In the genomic region with DNA sequence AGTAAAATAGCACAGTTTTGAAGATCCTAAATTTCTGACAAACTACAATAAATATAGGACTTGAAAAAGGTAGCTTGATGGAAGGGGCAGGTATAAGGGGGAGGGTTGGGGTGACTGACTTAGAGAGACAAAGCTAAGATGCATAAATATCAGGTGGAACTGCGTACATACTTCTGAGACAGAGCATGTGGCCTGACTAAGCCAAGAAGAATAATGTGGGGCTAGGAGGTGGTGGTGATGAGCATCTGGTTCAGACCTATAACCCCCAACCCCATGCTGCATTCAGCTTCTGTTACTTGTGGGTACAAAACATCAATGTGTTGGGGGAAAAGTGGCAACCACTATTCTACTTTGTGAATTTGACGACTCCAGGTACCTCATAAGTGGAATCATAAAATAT, we compare ENCODE assay signal across 19 cellular contexts. TPM values are rescaled to one million over a fixed set of nuclear protein-coding genes. Genes with fewer than 3 reads are reported as not detected.
DNase-seq lines count a peak whose midpoint lies in the region; ATAC-seq and TF ChIP-seq lines count a peak whose summit lies in the region.
"Had no signal": no experiment of that assay in that cellular context is flagged by ENCODE, and none has a peak within 500 bp of the region (broad histone marks: within the 10 kb centered on the region; RNA-seq: fewer than 3 reads in every experiment).

No MANE protein-coding gene starts in this region.

- no peaks in the 10 kb centered on the region for H3K9me3 ChIP-seq in HEK293 (ENCODE audit: control insufficient read depth, insufficient read depth, low read depth, low read length)
- H3K9me3 ChIP-seq in trophoblast cell (ENCODE audit: insufficient read depth, low read depth, low read length) = no peaks in the 10 kb centered on the region
- H3K9me3 ChIP-seq: SK-N-SH had no signal

- peak overlapping the region; percentile 75 for H3K4ac ChIP-seq in trophoblast cell (ENCODE audit: low read depth, low read length)

- no peak overlapping the region for H4K91ac ChIP-seq in trophoblast cell (ENCODE audit: low read depth, low read length)

- no peak overlapping the region for H3K14ac ChIP-seq in trophoblast cell (ENCODE audit: low read length)

- H3K4me1 Mint-ChIP-seq in activated naive CD8-positive, alpha-beta T cell (ENCODE audit: low read depth) = peaks cover 64% of the 10 kb centered on the region
- H3K4me1 Mint-ChIP-seq in activated naive CD8-positive, alpha-beta T cell treated with anti-CD3 and anti-CD28 coated beads for 36 hours = peaks cover 40% of the 10 kb centered on the region
- peaks cover 45% of the 10 kb centered on the region for H3K4me1 Mint-ChIP-seq in central memory CD8-positive, alpha-beta T cell
- H3K4me1 Mint-ChIP-seq in activated CD8-positive, alpha-beta memory T cell treated with anti-CD3 and anti-CD28 coated beads, Interleukin-2, amount 10 ng/mL, durations not matched to agents 7 days and 5 days = peaks cover 30% of the 10 kb centered on the region

- WGBS in trophoblast cell (ENCODE audit: extremely low coverage, insufficient coverage, insufficient read length) = no CpG with 5 or more reads among the region's 2 CpGs

- no peak overlapping the region for H3K4me3 ChIP-seq in HEK293 (ENCODE audit: low read depth, low read length)
- H3K4me3 ChIP-seq in trophoblast cell (ENCODE audit: low read depth, low read length) = no peak overlapping the region
- H3K4me3 ChIP-seq: BLaER1 had no signal

- H3K27ac Mint-ChIP-seq in activated naive CD8-positive, alpha-beta T cell = peak overlapping the region; percentile 58
- no peak overlapping the region for H3K27ac Mint-ChIP-seq in activated naive CD8-positive, alpha-beta T cell treated with anti-CD3 and anti-CD28 coated beads for 36 hours
- no peak overlapping the region for H3K27ac Mint-ChIP-seq in central memory CD8-positive, alpha-beta T cell (ENCODE audit: low read depth)
- no peak overlapping the region for H3K27ac Mint-ChIP-seq in activated CD8-positive, alpha-beta memory T cell treated with anti-CD3 and anti-CD28 coated beads, Interleukin-2, amount 10 ng/mL, durations not matched to agents 7 days and 5 days

- ATAC-seq in central memory CD8-positive, alpha-beta T cell (replicated peaks; ENCODE audit: extremely low read depth, poor library complexity, severe bottlenecking) = no peak
- no peak for ATAC-seq in activated CD8-positive, alpha-beta memory T cell treated with anti-CD3 and anti-CD28 coated beads, Interleukin-2, amount 10 ng/mL, durations not matched to agents 7 days and 5 days
- ATAC-seq: HCT116, PC-3 had no signal

- no peak overlapping the region for H4K12ac ChIP-seq in trophoblast cell (ENCODE audit: low read depth, low read length)

- H2BK12ac ChIP-seq in trophoblast cell (ENCODE audit: low read length) = no peak overlapping the region

- no peak overlapping the region for H3K23ac ChIP-seq in trophoblast cell (ENCODE audit: low read length)

- POLR2A ChIA-PET in HEK293 (lab: Yijun Ruan, JAX) = interaction anchor here (0.5 kb wide), 1 partner anchor 59 kb away, joined by 3 read pairs; no protein-coding TSS in a partner anchor

- DNase-seq in activated naive CD8-positive, alpha-beta T cell treated with anti-CD3 and anti-CD28 coated beads for 36 hours = no peak
- DNase-seq in central memory CD8-positive, alpha-beta T cell (ENCODE audit: low spot score in 2 of 2) = no peak
- no peak for DNase-seq in trophoblast cell
- no peak for DNase-seq in GDM1 (lab: John Stamatoyannopoulos, UW)
- DNase-seq in activated CD8-positive, alpha-beta memory T cell treated with anti-CD3 and anti-CD28 coated beads, Interleukin-2, amount 10 ng/mL, durations not matched to agents 7 days and 5 days = no peak
- DNase-seq in NCI-H774 (lab: John Stamatoyannopoulos, UW) = no peak
- DNase-seq: IMR-90, Karpas-422, NCI-H1417 treated with DMSO at 0.1 percent for 48 hours, NCI-H187 treated with DMSO at 0.1 percent for 48 hours, NCI-H345, PC-3, RPMI8226, SHP77 treated with DMSO at 0.1 percent for 48 hours, SK-N-SH had no signal

- H3K36me3 Mint-ChIP-seq in activated naive CD8-positive, alpha-beta T cell = peaks cover 4% of the 10 kb centered on the region
- H3K36me3 Mint-ChIP-seq in activated naive CD8-positive, alpha-beta T cell treated with anti-CD3 and anti-CD28 coated beads for 36 hours = peaks cover 17% of the 10 kb centered on the region
- H3K36me3 Mint-ChIP-seq in central memory CD8-positive, alpha-beta T cell (ENCODE audit: insufficient read depth) = peaks cover 6% of the 10 kb centered on the region
- peaks cover 11% of the 10 kb centered on the region for H3K36me3 Mint-ChIP-seq in activated CD8-positive, alpha-beta memory T cell treated with anti-CD3 and anti-CD28 coated beads, Interleukin-2, amount 10 ng/mL, durations not matched to agents 7 days and 5 days

- no peaks in the 10 kb centered on the region for H3K9me3 Mint-ChIP-seq in activated naive CD8-positive, alpha-beta T cell (ENCODE audit: low read depth)
- peaks cover 6% of the 10 kb centered on the region for H3K9me3 Mint-ChIP-seq in activated naive CD8-positive, alpha-beta T cell treated with anti-CD3 and anti-CD28 coated beads for 36 hours
- no peaks in the 10 kb centered on the region for H3K9me3 Mint-ChIP-seq in central memory CD8-positive, alpha-beta T cell
- no peaks in the 10 kb centered on the region for H3K9me3 Mint-ChIP-seq in activated CD8-positive, alpha-beta memory T cell treated with anti-CD3 and anti-CD28 coated beads, Interleukin-2, amount 10 ng/mL, durations not matched to agents 7 days and 5 days (ENCODE audit: low read depth)

- TF ChIP-seq CTCF in HEK293 (tag by site-specific recombination; IDR thresholded peaks at IDR 0.05) = no peak

- H3K4me3 Mint-ChIP-seq in activated naive CD8-positive, alpha-beta T cell = no peak overlapping the region
- H3K4me3 Mint-ChIP-seq in activated naive CD8-positive, alpha-beta T cell treated with anti-CD3 and anti-CD28 coated beads for 36 hours = no peak overlapping the region
- H3K4me3 Mint-ChIP-seq in central memory CD8-positive, alpha-beta T cell = peak overlapping the region; percentile 16
- no peak overlapping the region for H3K4me3 Mint-ChIP-seq in activated CD8-positive, alpha-beta memory T cell treated with anti-CD3 and anti-CD28 coated beads, Interleukin-2, amount 10 ng/mL, durations not matched to agents 7 days and 5 days

- no peak overlapping the region for H4K8ac ChIP-seq in trophoblast cell (ENCODE audit: low read depth, low read length)

- no peak overlapping the region for H3K18ac ChIP-seq in trophoblast cell (ENCODE audit: low read length)

- no peaks in the 10 kb centered on the region for H3K27me3 ChIP-seq in trophoblast cell (ENCODE audit: insufficient read depth, low read length)

- H3K27ac ChIP-seq in HEK293 (ENCODE audit: extremely low read depth, low read depth, low read length) = peak overlapping the region; percentile 19; the same call in 1 of the 2 replicates
- no peak overlapping the region for H3K27ac ChIP-seq in trophoblast cell (ENCODE audit: low read depth, low read length)
- H3K27ac ChIP-seq: BLaER1 had no signal

- no peak overlapping the region for H3K4me2 ChIP-seq in trophoblast cell (ENCODE audit: low read length)
- H3K4me2 ChIP-seq: BLaER1, SK-N-SH had no signal

- CTCF ChIA-PET in HEK293 (lab: Yijun Ruan, JAX) = interaction anchor here (0.6 to 3.2 kb wide), 4 partner anchors 9 to 1901 kb away, joined by 3 to 22 read pairs (median 7); no protein-coding TSS in a partner anchor
- CTCF ChIA-PET in activated CD8-positive, alpha-beta memory T cell treated with anti-CD3 and anti-CD28 coated beads, Interleukin-2, amount 10 ng/mL, durations not matched to agents 7 days and 5 days (lab: Charles Lee) = interaction anchor here (0.6 to 1.7 kb wide), 2 partner anchors 10 to 41 kb away, joined by 3 to 4 read pairs; no protein-coding TSS in a partner anchor

- no peak overlapping the region for H2BK5ac ChIP-seq in trophoblast cell (ENCODE audit: low read depth, low read length, poor library complexity)

- H3K9ac ChIP-seq in trophoblast cell (ENCODE audit: low read length) = no peak overlapping the region
- H3K9ac ChIP-seq: BLaER1, SK-N-SH had no signal

- H2AK5ac ChIP-seq in trophoblast cell (ENCODE audit: low read length) = no peak overlapping the region

- no peaks in the 10 kb centered on the region for H3K27me3 Mint-ChIP-seq in activated naive CD8-positive, alpha-beta T cell
- H3K27me3 Mint-ChIP-seq in activated naive CD8-positive, alpha-beta T cell treated with anti-CD3 and anti-CD28 coated beads for 36 hours = no peaks in the 10 kb centered on the region
- H3K27me3 Mint-ChIP-seq in central memory CD8-positive, alpha-beta T cell = no peaks in the 10 kb centered on the region
- H3K27me3 Mint-ChIP-seq in activated CD8-positive, alpha-beta memory T cell treated with anti-CD3 and anti-CD28 coated beads, Interleukin-2, amount 10 ng/mL, durations not matched to agents 7 days and 5 days = no peaks in the 10 kb centered on the region

- H3K79me1 ChIP-seq in trophoblast cell (ENCODE audit: low read length) = peaks cover 2% of the 10 kb centered on the region

- peaks cover 3% of the 10 kb centered on the region for H3K79me2 ChIP-seq in trophoblast cell (ENCODE audit: control insufficient read depth, insufficient read depth, low read length, poor library complexity)

- no peak overlapping the region for H2BK120ac ChIP-seq in trophoblast cell (ENCODE audit: insufficient read depth, low read length, poor library complexity)

- H3K4me1 ChIP-seq in HEK293 (ENCODE audit: control insufficient read depth, insufficient read depth, low read length) (peaks cover 39% of the 10 kb centered on the region), trophoblast cell (ENCODE audit: control insufficient read depth in 1 of 2, insufficient read depth in 2 of 2, low read length in 2 of 2) (peaks cover 7 to 8% of the 10 kb centered on the region in 2 experiments)
- H3K4me1 ChIP-seq: BLaER1 had no signal

- no peak overlapping the region for H2AFZ ChIP-seq in trophoblast cell (ENCODE audit: insufficient read depth, low read length, poor library complexity)

- H3K36me3 ChIP-seq in HEK293 (ENCODE audit: control insufficient read depth in 2 of 2, insufficient read depth in 1 of 2, low read length in 2 of 2) (no peaks in the 10 kb centered on the region; a peak in 1 of 3 replicates), trophoblast cell (ENCODE audit: control insufficient read depth in 1 of 2, insufficient read depth in 2 of 2, low read length in 2 of 2) (no peaks in the 10 kb centered on the region)

RNA-seq across cellular contexts. Expression of gene USP9X, which starts 19.8 kb away (rescaled TPM):
- total RNA-seq in activated naive CD8-positive, alpha-beta T cell treated with anti-CD3 and anti-CD28 coated beads for 36 hours = 10 to 100 TPM; 53.8 to 54.5 TPM
- 23.8 and 24.7 TPM in 2 replicates for polyA plus RNA-seq in trophoblast cell (2013)
- total RNA-seq in activated CD8-positive, alpha-beta memory T cell treated with anti-CD3 and anti-CD28 coated beads, Interleukin-2, amount 10 ng/mL, durations not matched to agents 7 days and 5 days = 10 to 100 TPM; 44.9 to 47.3 TPM
